Comparison of ENCODE assay signal across 15 cellular contexts in the genomic region with DNA sequence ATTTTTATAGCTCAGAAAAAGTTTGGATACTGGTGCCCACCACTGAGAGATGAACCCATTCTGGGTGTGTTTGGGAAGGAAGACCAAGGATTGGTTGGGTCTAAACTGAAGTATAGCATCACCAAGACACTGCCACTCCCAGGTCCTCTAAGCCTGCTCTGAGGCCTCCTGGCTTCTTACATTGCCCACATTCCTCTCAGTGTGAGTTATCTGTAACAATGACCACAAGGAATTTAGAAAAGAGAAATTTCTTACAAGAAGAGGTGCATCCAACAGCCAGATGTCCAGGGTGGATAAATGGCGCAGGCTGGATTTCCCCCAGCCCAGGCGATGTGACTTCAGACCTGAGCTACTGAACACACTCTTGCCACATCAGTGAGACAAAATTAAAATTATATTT. TPM values are rescaled to one million over a fixed set of nuclear protein-coding genes. Genes with fewer than 3 reads are reported as not detected.
DNase-seq lines count a peak whose midpoint lies in the region; ATAC-seq and TF ChIP-seq lines count a peak whose summit lies in the region.
"Had no signal": no experiment of that assay in that cellular context is flagged by ENCODE, and none has a peak within 500 bp of the region (broad histone marks: within the 10 kb centered on the region; RNA-seq: fewer than 3 reads in every experiment).

No MANE protein-coding gene starts in this region.

- H3F3A ChIP-seq in PC-3 (ENCODE audit: low read length, unreplicated experiment) (no peaks in the 10 kb centered on the region), neural progenitor cell (ENCODE audit: low read depth) (no peaks in the 10 kb centered on the region)

- ATAC-seq in PC-3, result no peak
- no peak for ATAC-seq in esophagus mucosa
- ATAC-seq in T-helper 17 cell, result no peak
- ATAC-seq: right cardiac atrium had no signal

- H3K79me2 ChIP-seq in PC-3 (ENCODE audit: low read length) (no peaks in the 10 kb centered on the region), neural progenitor cell (ENCODE audit: low read depth) (no peaks in the 10 kb centered on the region)

- H3K4me3 ChIP-seq in PC-3 (ENCODE audit: low read length) (no peak overlapping the region), neural progenitor cell (no peak overlapping the region)

- H3K9me3 ChIP-seq in PC-3 (ENCODE audit: low read length) (no peaks in the 10 kb centered on the region), neural progenitor cell (ENCODE audit: low read depth) (no peaks in the 10 kb centered on the region), T-helper 17 cell (ENCODE audit: control insufficient read depth, low read length, poor library complexity, severe bottlenecking) (no peaks in the 10 kb centered on the region)

- H3K36me3 Mint-ChIP-seq in neural progenitor cell, result peaks cover 2% of the 10 kb centered on the region
- H3K36me3 Mint-ChIP-seq in T-helper 17 cell (ENCODE audit: low read depth), result no peaks in the 10 kb centered on the region
- H3K36me3 Mint-ChIP-seq: CD4-positive, alpha-beta memory T cell had no signal

- H3K9ac ChIP-seq in PC-3 (ENCODE audit: low read length) (no peak overlapping the region), neural progenitor cell (no peak overlapping the region)

- POLR2A ChIA-PET in PC-3 (lab: Charles Lee; ENCODE audit: unreplicated experiment), result no interaction called here

- H3K4me1 ChIP-seq in PC-3 (ENCODE audit: insufficient read depth, low read length), result no peaks in the 10 kb centered on the region
- H3K4me1 ChIP-seq in neural progenitor cell, result no peaks in the 10 kb centered on the region

- H3K27me3 Mint-ChIP-seq in neural progenitor cell (ENCODE audit: insufficient read depth, low read depth) (no peaks in the 10 kb centered on the region), T-helper 17 cell (peaks cover 21% of the 10 kb centered on the region)

- no TSS peak for BruUV-seq in PC-3 (replicated peaks; lab: Mats Ljungman, UMichigan)

- no peak overlapping the region for H3K27ac ChIP-seq in PC-3 (ENCODE audit: low read length)
- H3K27ac ChIP-seq in neural progenitor cell, result no peak overlapping the region
- H3K27ac ChIP-seq: epithelial cell of prostate had no signal

- CTCF ChIA-PET in PC-3 (lab: Charles Lee), result no interaction called here

- TF ChIP-seq CTCF in PC-3 (conservative IDR thresholded peaks at IDR 0.05; ENCODE audit: low read depth, low read length), result no peak
- TF ChIP-seq CTCF in neural progenitor cell (IDR thresholded peaks at IDR 0.05), result no peak

- H3K9me3 Mint-ChIP-seq in neural progenitor cell, result no peaks in the 10 kb centered on the region
- H3K9me3 Mint-ChIP-seq: activated CD4-positive, alpha-beta memory T cell treated with anti-CD3 and anti-CD28 coated beads, Interleukin-2, amount 10 ng/mL, durations not matched to agents 7 days and 5 days; CD4-positive, alpha-beta memory T cell had no signal

- H3K9me2 ChIP-seq in PC-3 (replicated peaks; ENCODE audit: low read length), result no peaks in the 10 kb centered on the region

- H3K27ac Mint-ChIP-seq in neural progenitor cell (no peak overlapping the region), T-helper 17 cell (no peak overlapping the region)
- H3K27ac Mint-ChIP-seq: activated CD4-positive, alpha-beta memory T cell treated with anti-CD3 and anti-CD28 coated beads, Interleukin-2, amount 10 ng/mL, durations not matched to agents 7 days and 5 days; CD4-positive, alpha-beta memory T cell had no signal

- H2AFZ ChIP-seq in PC-3 (ENCODE audit: low read length), result no peak overlapping the region
- no peak overlapping the region for H2AFZ ChIP-seq in neural progenitor cell (replicated peaks)

- peaks cover 17% of the 10 kb centered on the region for H3K4me1 Mint-ChIP-seq in neural progenitor cell
- peaks cover 8% of the 10 kb centered on the region for H3K4me1 Mint-ChIP-seq in T-helper 17 cell

- intact Hi-C loops in PC-3 (cut with micrococcal nuclease), result no loop called here

- H3K36me3 ChIP-seq in PC-3 (ENCODE audit: low read depth, low read length), result no peaks in the 10 kb centered on the region
- no peaks in the 10 kb centered on the region for H3K36me3 ChIP-seq in neural progenitor cell

- H4K20me1 ChIP-seq in PC-3 (ENCODE audit: low read length), result no peaks in the 10 kb centered on the region
- H4K20me1 ChIP-seq in neural progenitor cell (ENCODE audit: low read depth), result no peaks in the 10 kb centered on the region

- DNase-seq in EL, result peak; percentile 92
- DNase-seq in PC-3, result peak; percentile 40
- DNase-seq in epidermal melanocyte (ENCODE audit: insufficient read length, low spot score), result peak; percentile 64
- peak; percentile 31 for DNase-seq in neural progenitor cell (ENCODE audit: low spot score)
- DNase-seq in GM19240 (ENCODE audit: insufficient read length, low spot score), result no peak
- no peak for DNase-seq in NCI-H1417 (lab: John Stamatoyannopoulos, UW)
- DNase-seq in T-helper 17 cell, result no peak
- DNase-seq: activated CD4-positive, alpha-beta memory T cell treated with anti-CD3 and anti-CD28 coated beads, Interleukin-2, amount 10 ng/mL, durations not matched to agents 7 days and 5 days; activated effector memory CD4-positive, alpha-beta T cell treated with anti-CD3 and anti-CD28 coated beads, Interleukin-2, amount 50 U/mL, for 16 hours; CD4-positive, alpha-beta memory T cell; central memory CD4-positive, alpha-beta T cell; NCI-H1048; right cardiac atrium had no signal

- H3K27me3 ChIP-seq in PC-3 (ENCODE audit: low read length) (no peaks in the 10 kb centered on the region), neural progenitor cell (peaks cover 15% of the 10 kb centered on the region)

- no peak overlapping the region for H3K4me3 Mint-ChIP-seq in neural progenitor cell
- no peak overlapping the region for H3K4me3 Mint-ChIP-seq in T-helper 17 cell
- H3K4me3 Mint-ChIP-seq: activated CD4-positive, alpha-beta memory T cell treated with anti-CD3 and anti-CD28 coated beads, Interleukin-2, amount 10 ng/mL, durations not matched to agents 7 days and 5 days; CD4-positive, alpha-beta memory T cell had no signal

- H3K4me2 ChIP-seq in PC-3 (ENCODE audit: low read length) (no peak overlapping the region), neural progenitor cell (no peak overlapping the region)

RNA-seq across cellular contexts. Expression of a gene that starts 1.6 kb away (rescaled TPM):
- total RNA-seq in PC-3 (2014; rRNA removed), result not detected in 2 replicates
- not detected in 2 replicates for total RNA-seq in neural progenitor cell (ENCODE audit: low replicate concordance)
- not detected for total RNA-seq in esophagus mucosa
- total RNA-seq in T-helper 17 cell, result not detected
- total RNA-seq: activated CD4-positive, alpha-beta memory T cell treated with anti-CD3 and anti-CD28 coated beads, Interleukin-2, amount 10 ng/mL, durations not matched to agents 7 days and 5 days; CD4-positive, alpha-beta memory T cell; right cardiac atrium had no signal

Comparison
In these comparisons a context has a peak if more than half of its experiments do, and no peak if none do; other contexts are left out.
1. DNase-seq: peak in EL (single experiment), PC-3 (single experiment), epidermal melanocyte (single experiment) and neural progenitor cell (single experiment); none in GM19240 (single experiment), NCI-H1417 (0 of 3) and T-helper 17 cell (0 of 3).